ENCODE assay signal across 8 cellular contexts in genomic region chr3:129829640-129830039, GRCh38.
A peak's percentile ranks its signal among the peaks of the same experiment; 100 is the strongest.
DNase-seq lines count a peak whose midpoint lies in the region; ATAC-seq, FAIRE-seq and TF ChIP-seq lines count a peak whose summit lies in the region.

No MANE protein-coding gene starts in this region.

- peak; percentile 53 to 60 for ATAC-seq in naive thymus-derived CD8-positive, alpha-beta T cell
- ATAC-seq in HG03039 (IDR thresholded peaks at IDR 0.05; ENCODE audit: unreplicated experiment): no peak

- no peak overlapping the region for H3K4me3 Mint-ChIP-seq in naive thymus-derived CD8-positive, alpha-beta T cell

- peak; percentile 96 for FAIRE-seq in TTC549 (lab: Jason Lieb, UNC)

- TF ChIP-seq CTCF in GM12872 (IDR thresholded peaks at IDR 0.05; ENCODE audit: insufficient read depth, low read depth, low read length): peak; percentile 46; the same call in 2 of the 3 replicates

- no peak overlapping the region for H3K27ac Mint-ChIP-seq in naive thymus-derived CD8-positive, alpha-beta T cell

- H3K4me1 Mint-ChIP-seq in naive thymus-derived CD8-positive, alpha-beta T cell: peaks cover 11 to 35% (median 21%) of the 10 kb centered on the region in 4 donors

- DNase-seq in AG08395 (ENCODE audit: low spot score) (peak; percentile 79), NCI-H2081 treated with DMSO at 0.1 percent for 48 hours (lab: John Stamatoyannopoulos, UW) (peak; percentile 41), fibroblast of gingiva (ENCODE audit: low read depth) (peak; percentile 89), epidermal melanocyte (ENCODE audit: insufficient read length, low spot score) (no peak)
- peak in 6 of 10 donors; percentile 9 to 64 (median 21) for DNase-seq in naive thymus-derived CD8-positive, alpha-beta T cell

- POLR2A ChIA-PET in naive thymus-derived CD8-positive, alpha-beta T cell (lab: Charles Lee): interaction anchor here (0.5 to 1.9 kb wide), 2 partner anchors 202 to 502 kb away, joined by 5 to 10 read pairs; no protein-coding TSS in a partner anchor

- H3K27me3 Mint-ChIP-seq in naive thymus-derived CD8-positive, alpha-beta T cell: no peaks in the 10 kb centered on the region

- no peaks in the 10 kb centered on the region for H3K9me3 Mint-ChIP-seq in naive thymus-derived CD8-positive, alpha-beta T cell

- peaks cover 0 to 8% (median 1%) of the 10 kb centered on the region in 3 donors for H3K36me3 Mint-ChIP-seq in naive thymus-derived CD8-positive, alpha-beta T cell
